1 cellular context compared by ENCODE assay signal in the genomic region with DNA sequence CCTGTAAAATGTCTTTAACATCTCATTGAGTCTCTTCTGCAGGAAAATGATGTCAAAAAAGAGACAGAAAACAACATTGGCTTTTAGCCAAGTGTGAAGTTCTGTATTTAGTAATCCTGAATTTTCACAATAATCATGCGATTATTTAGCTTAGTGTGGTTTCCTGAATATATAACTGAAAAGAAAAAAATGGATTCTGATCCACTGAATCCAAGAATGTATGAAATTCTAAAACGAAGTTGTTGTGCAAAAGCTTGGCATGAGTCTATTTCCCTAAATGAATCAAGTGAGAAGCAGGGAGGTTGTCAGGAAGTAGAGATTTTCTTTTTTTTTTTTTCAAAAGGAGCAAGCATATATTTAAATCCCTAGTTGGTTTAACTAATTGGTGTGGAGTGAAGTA.
TF ChIP-seq lines count a peak whose summit lies in the region.

No MANE protein-coding gene starts in this region.

TF ChIP-seq in IMR-90, 13 proteins besides CTCF, POLR2A, EP300 and RAD21 (continued from another document):
- TF ChIP-seq MXI1 (IDR thresholded peaks at IDR 0.05; ENCODE audit: borderline replicate concordance, low read depth, low read length) (no peak), CEBPB (IDR thresholded peaks at IDR 0.05; ENCODE audit: low read depth, low read length) (no peak), NFE2L2 (IDR thresholded peaks at IDR 0.05; ENCODE audit: low read depth, low read length) (no peak), MAZ (IDR thresholded peaks at IDR 0.05; ENCODE audit: borderline replicate concordance, low read depth, low read length) (no peak), FOS (IDR thresholded peaks at IDR 0.05; ENCODE audit: low read depth, low read length) (no peak), MAFK (IDR thresholded peaks at IDR 0.05; ENCODE audit: low read depth, low read length) (no peak), BHLHE40 (IDR thresholded peaks at IDR 0.05; ENCODE audit: low read depth, low read length) (no peak), SMC3 (IDR thresholded peaks at IDR 0.05; ENCODE audit: low read depth, low read length) (no peak), CHD1 (IDR thresholded peaks at IDR 0.05; ENCODE audit: low read depth, low read length) (no peak)
- TF ChIP-seq, protein P1, sequence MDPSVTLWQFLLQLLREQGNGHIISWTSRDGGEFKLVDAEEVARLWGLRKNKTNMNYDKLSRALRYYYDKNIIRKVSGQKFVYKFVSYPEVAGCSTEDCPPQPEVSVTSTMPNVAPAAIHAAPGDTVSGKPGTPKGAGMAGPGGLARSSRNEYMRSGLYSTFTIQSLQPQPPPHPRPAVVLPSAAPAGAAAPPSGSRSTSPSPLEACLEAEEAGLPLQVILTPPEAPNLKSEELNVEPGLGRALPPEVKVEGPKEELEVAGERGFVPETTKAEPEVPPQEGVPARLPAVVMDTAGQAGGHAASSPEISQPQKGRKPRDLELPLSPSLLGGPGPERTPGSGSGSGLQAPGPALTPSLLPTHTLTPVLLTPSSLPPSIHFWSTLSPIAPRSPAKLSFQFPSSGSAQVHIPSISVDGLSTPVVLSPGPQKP (IDR thresholded peaks at IDR 0.05; ENCODE audit: borderline replicate concordance, low read depth, low read length), result no peak
- TF ChIP-seq, protein P2, sequence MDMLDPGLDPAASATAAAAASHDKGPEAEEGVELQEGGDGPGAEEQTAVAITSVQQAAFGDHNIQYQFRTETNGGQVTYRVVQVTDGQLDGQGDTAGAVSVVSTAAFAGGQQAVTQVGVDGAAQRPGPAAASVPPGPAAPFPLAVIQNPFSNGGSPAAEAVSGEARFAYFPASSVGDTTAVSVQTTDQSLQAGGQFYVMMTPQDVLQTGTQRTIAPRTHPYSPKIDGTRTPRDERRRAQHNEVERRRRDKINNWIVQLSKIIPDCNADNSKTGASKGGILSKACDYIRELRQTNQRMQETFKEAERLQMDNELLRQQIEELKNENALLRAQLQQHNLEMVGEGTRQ (IDR thresholded peaks at IDR 0.05; ENCODE audit: low read depth, low read length), result no peak
